9 cellular contexts compared by ENCODE assay signal in the genomic region with DNA sequence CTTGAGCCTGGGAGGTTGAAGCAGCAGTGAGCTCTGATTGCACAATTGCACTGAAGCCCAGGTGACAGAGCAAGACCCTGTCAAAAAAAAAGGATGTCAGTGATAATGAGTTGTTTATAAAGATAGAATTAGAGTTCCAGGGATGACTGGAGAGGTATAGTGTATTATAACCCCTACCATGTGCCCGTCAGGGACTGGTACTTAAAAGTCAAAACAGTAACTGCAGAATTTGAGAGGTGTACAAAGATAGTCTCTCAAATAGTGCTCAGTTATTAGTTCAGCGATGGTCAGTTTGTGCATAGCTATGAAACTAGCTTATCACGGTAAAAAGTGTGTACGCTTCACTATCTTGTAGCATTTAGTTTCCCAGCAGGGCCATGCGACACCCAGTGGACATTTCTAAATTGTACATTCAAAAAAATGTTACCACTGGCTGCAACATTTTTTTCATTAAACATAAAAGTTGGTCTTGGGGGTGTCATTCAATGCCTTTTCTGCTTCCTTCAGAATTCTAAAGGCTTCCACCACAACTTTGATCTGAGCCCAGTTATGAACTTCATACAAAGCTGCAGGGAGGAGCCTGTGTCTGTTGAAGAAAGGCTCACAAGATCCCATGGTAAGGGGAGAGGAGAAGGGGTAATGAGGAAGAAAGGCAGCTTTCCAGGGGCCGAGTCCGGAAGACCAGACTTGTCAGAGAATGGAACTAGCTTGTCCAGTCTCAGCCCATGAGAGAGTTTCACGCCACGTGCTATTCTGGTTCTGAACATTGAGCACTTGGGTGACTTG. TPM values are rescaled to one million over a fixed set of nuclear protein-coding genes. Genes with fewer than 3 reads are reported as not detected.
DNase-seq lines count a peak whose midpoint lies in the region; ATAC-seq, FAIRE-seq and TF ChIP-seq lines count a peak whose summit lies in the region.
"Had no signal": no experiment of that assay in that cellular context is flagged by ENCODE, and none has a peak within 500 bp of the region (broad histone marks: within the 10 kb centered on the region; RNA-seq: fewer than 3 reads in every experiment).

No MANE protein-coding gene starts in this region.

- TF ChIP-seq CTCF in WI38 (IDR thresholded peaks at IDR 0.05; ENCODE audit: low read depth, low read length) (peak; percentile 7; the same call in 1 of the 2 replicates), HepG2 (CRISPR knock-in tag; IDR thresholded peaks at IDR 0.05) (peak; percentile 60), dorsolateral prefrontal cortex (IDR thresholded peaks at IDR 0.05 in 54 of 56, conservative IDR thresholded peaks at IDR 0.05 in 2 of 56; ENCODE audit: low read depth in 1 of 56, partially characterized antibody in 56 of 56) (peak in 26 of 56 donors; percentile 11 to 52 (median 26))

- no peaks in the 10 kb centered on the region for H4K20me1 ChIP-seq in HepG2 (ENCODE audit: insufficient read depth, low read length)

- H3K36me3 ChIP-seq in HepG2 (replicated peaks in 1 of 2; ENCODE audit: control insufficient read depth in 1 of 2, insufficient read depth in 2 of 2, low read length in 2 of 2) = no peaks in the 10 kb centered on the region

- DNase-seq in D341Med (ENCODE audit: low spot score) (peak; percentile 44), HT-29 (ENCODE audit: low spot score) (peak; percentile 33), HepG2 (ENCODE audit: low spot score) (peak; percentile 9), middle frontal gyrus (ENCODE audit: extremely low spot score, low spot score) (no peak), NCI-H1092 treated with DMSO at 0.1 percent for 48 hours (lab: John Stamatoyannopoulos, UW) (no peak), dorsolateral prefrontal cortex (no peak), retina (no peak)

- H3K4me3 ChIP-seq in WI38 (ENCODE audit: low read depth, low read length) (no peak overlapping the region), HepG2 (replicated peaks in 1 of 3; ENCODE audit: insufficient read depth in 1 of 3, low read depth in 2 of 3, low read length in 3 of 3) (no peak overlapping the region), dorsolateral prefrontal cortex (no peak overlapping the region)

- ATAC-seq in HepG2 = peak; percentile 63

- TF ChIP-seq RAD21 in HepG2 (CRISPR knock-in tag; IDR thresholded peaks at IDR 0.05) = no peak

- H2AFZ ChIP-seq in HepG2 (ENCODE audit: low read length) = no peak overlapping the region

- WGBS in HepG2 (ENCODE audit: low lambda C conversion rate) = 9% methylated on average over 9 of the region's 9 CpGs

- POLR2A ChIA-PET in HepG2 (lab: Yijun Ruan, JAX) = no interaction called here

- no peaks in the 10 kb centered on the region for H3K9me3 ChIP-seq in HepG2 (ENCODE audit: low read length)

- TF ChIP-seq POLR2A in HepG2 (IDR thresholded peaks at IDR 0.05; ENCODE audit: insufficient read depth in 1 of 2, low read depth in 2 of 2, low read length in 2 of 2) = no peak

- no peaks in the 10 kb centered on the region for H3K79me2 ChIP-seq in HepG2 (ENCODE audit: insufficient read depth, low read length)

- peak overlapping the region; percentile 37 for H3K4me2 ChIP-seq in HepG2 (ENCODE audit: low read depth, low read length)

- peak; percentile 82 for FAIRE-seq in HepG2 (lab: Jason Lieb, UNC)
- FAIRE-seq: endometrium had no signal

- H3K27me3 ChIP-seq in HepG2 (ENCODE audit: control insufficient read depth in 1 of 2, insufficient read depth in 2 of 2, low read length in 2 of 2) = no peaks in the 10 kb centered on the region
- peaks cover 0 to 28% (median 2%) of the 10 kb centered on the region in 45 donors for H3K27me3 ChIP-seq in dorsolateral prefrontal cortex

- H3K9ac ChIP-seq in HepG2 (ENCODE audit: insufficient read depth, low read depth, low read length) = no peak overlapping the region

- intact Hi-C loops in HepG2 (cut with micrococcal nuclease; ENCODE audit: unreplicated experiment) (no loop called here), dorsolateral prefrontal cortex (cut with DNase I) (loop anchor here in 1 of 2 donors (10.0 kb wide), 1 partner anchor 175 kb away; no protein-coding TSS in a partner anchor)

- in situ Hi-C loops in HepG2 (cut with HindIII; ENCODE audit: extremely low pct_ligation_motif_present, low pct_unique_long_range_greater_than_20kb) = loop anchor here (5.0 kb wide), 1 partner anchor 177 kb away; no protein-coding TSS in a partner anchor

- no TSS peak for BruUV-seq in HepG2 (replicated peaks; lab: Mats Ljungman, UMichigan)

- H3K27ac ChIP-seq in HepG2 (ENCODE audit: extremely low read length, insufficient read depth, low read length) (no peak overlapping the region), dorsolateral prefrontal cortex (no peak overlapping the region)

- CTCF ChIA-PET in HepG2 (lab: Yijun Ruan, JAX; ENCODE audit: low intra/inter-chr PET ratio, low total read pairs) = no interaction called here

- TF ChIP-seq EP300 in HepG2 (IDR thresholded peaks at IDR 0.05; ENCODE audit: low read depth in 2 of 2, low read length in 2 of 2) (no peak), HepG2 (CRISPR knock-in tag; IDR thresholded peaks at IDR 0.05; ENCODE audit: borderline replicate concordance) (no peak)

- H3K4me1 ChIP-seq in HepG2 (ENCODE audit: insufficient read depth, low read length) = peaks cover 6% of the 10 kb centered on the region

TF ChIP-seq in HepG2, 621 proteins besides CTCF, POLR2A, EP300 and RAD21:
- no peak for TF ChIP-seq HOMEZ (CRISPR knock-in tag; IDR thresholded peaks at IDR 0.05; ENCODE audit: low read depth)
- peak; percentile 44; the same call in 1 of the 2 replicates for TF ChIP-seq SMC3 (IDR thresholded peaks at IDR 0.05; ENCODE audit: low read length)
- no peak for TF ChIP-seq NR2F2 (IDR thresholded peaks at IDR 0.05; ENCODE audit: borderline replicate concordance, low read depth)
- TF ChIP-seq STAG1 (CRISPR knock-in tag; IDR thresholded peaks at IDR 0.05) = peak; percentile 67
- no peak for TF ChIP-seq ZNF878 (CRISPR knock-in tag; IDR thresholded peaks at IDR 0.05)

RNA-seq across cellular contexts. Expression of gene GYG2, which starts 9.2 kb away (rescaled TPM):
- total RNA-seq in HT-29 (2014; rRNA removed; shearing (Covaris generic)) = 0.29 TPM in 1 of 2 replicates, not detected in the other
- total RNA-seq in HepG2 (2016; rRNA removed; fragmentation: Illumina TruSeq; extraction: Trizol) = 24.3 and 31.7 TPM in 2 replicates
- total RNA-seq in HepG2 (2016; cell fraction: cytosol; rRNA removed; fragmentation: Illumina TruSeq; extraction: Trizol; ENCODE audit: low read depth) = 6.7 and 8.4 TPM in 2 replicates
- 22.5 and 30.3 TPM in 2 replicates for total RNA-seq in HepG2 (2016; cell fraction: insoluble cytoplasmic fraction; rRNA removed; fragmentation: Illumina TruSeq; extraction: Trizol)
- total RNA-seq in HepG2 (2016; cell fraction: membrane; rRNA removed; fragmentation: Illumina TruSeq; extraction: Trizol) = 22.4 and 23.0 TPM in 2 replicates
- total RNA-seq in HepG2 (2016; cell fraction: nucleus; rRNA removed; fragmentation: Illumina TruSeq; extraction: Trizol) = 16.0 and 17.3 TPM in 2 replicates
- 19.8 and 20.0 TPM in 2 replicates for polyA plus RNA-seq in HepG2 (2011; rRNA removed)
- polyA plus RNA-seq in HepG2 (2011; cell fraction: cytosol; rRNA removed) = 16.9 and 19.2 TPM in 2 replicates
- polyA plus RNA-seq in HepG2 (2011; cell fraction: nucleus; rRNA removed) = 14.1 and 16.8 TPM in 2 replicates
- polyA plus RNA-seq in HepG2 (2012) = 11.2 and 14.3 TPM in 2 replicates
- polyA plus RNA-seq in HepG2 (2016; cell fraction: cytosol; fragmentation: Illumina TruSeq; extraction: Trizol; ENCODE audit: low read depth) = 6.2 and 7.5 TPM in 2 replicates
- polyA plus RNA-seq in HepG2 (2016; cell fraction: insoluble cytoplasmic fraction; fragmentation: Illumina TruSeq; extraction: Trizol; ENCODE audit: low read depth) = 37.0 and 37.2 TPM in 2 replicates
- 16.2 and 16.5 TPM in 2 replicates for polyA plus RNA-seq in HepG2 (2016; cell fraction: membrane; fragmentation: Illumina TruSeq; extraction: Trizol; ENCODE audit: low read depth)
- 34.6 and 35.1 TPM in 2 replicates for polyA plus RNA-seq in HepG2 (2016; cell fraction: nucleus; fragmentation: Illumina TruSeq; extraction: Trizol; ENCODE audit: insufficient read depth, low read depth)
- polyA minus RNA-seq in HepG2 (2011; rRNA and poly(A)+ RNA removed; ENCODE audit: low replicate concordance) = 64.2 TPM in 1 of 2 replicates, not detected in the other
- polyA minus RNA-seq in HepG2 (2011; cell fraction: cytosol; rRNA and poly(A)+ RNA removed) = 19.9 and 20.0 TPM in 2 replicates
- polyA minus RNA-seq in HepG2 (2011; cell fraction: nucleus; rRNA and poly(A)+ RNA removed) = 8.0 and 12.1 TPM in 2 replicates
- total RNA-seq in dorsolateral prefrontal cortex = 10 to 100 TPM in 107 of 120 experiments, 1 to 10 TPM in 13; 6.0 to 38.1 (median 14.5) TPM

Comparison
In these comparisons a context has a peak if more than half of its experiments do, and no peak if none do; other contexts are left out.
1. DNase-seq: peak in D341Med (single experiment), HT-29 (single experiment) and HepG2 (single experiment); none in middle frontal gyrus (single experiment), NCI-H1092 treated with DMSO at 0.1 percent for 48 hours (single experiment), dorsolateral prefrontal cortex (0 of 10) and retina (single experiment).